ENCODE assay signal across 30 cellular contexts in the genomic region with DNA sequence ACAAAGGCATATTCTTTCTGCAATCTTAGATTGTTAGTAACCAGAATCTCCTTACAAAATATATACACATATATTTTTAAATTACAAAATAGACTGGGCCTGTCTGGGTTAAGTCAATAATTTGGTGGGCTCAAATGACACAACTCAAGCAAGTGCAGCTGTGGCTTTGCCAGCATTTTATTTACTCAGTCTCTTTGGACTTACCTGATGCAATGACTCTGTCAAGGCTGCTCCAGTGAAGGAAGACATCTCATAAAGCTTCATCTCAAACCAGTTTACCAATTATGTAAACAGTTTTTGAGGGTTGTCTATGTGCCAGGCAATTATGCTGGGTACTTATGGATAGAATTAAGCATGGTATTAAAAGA. TPM values are rescaled to one million over a fixed set of nuclear protein-coding genes. Genes with fewer than 3 reads are reported as not detected.
DNase-seq lines count a peak whose midpoint lies in the region; ATAC-seq and TF ChIP-seq lines count a peak whose summit lies in the region.
"Had no signal": no experiment of that assay in that cellular context is flagged by ENCODE, and none has a peak within 500 bp of the region (broad histone marks: within the 10 kb centered on the region; RNA-seq: fewer than 3 reads in every experiment).

No MANE protein-coding gene starts in this region.

- CTCF ChIA-PET in WTC11 (lab: Charles Lee), result no interaction called here

- no peaks in the 10 kb centered on the region for H3K36me3 Mint-ChIP-seq in WTC11

- H3K27ac Mint-ChIP-seq in WTC11, result no peak overlapping the region
- H3K27ac Mint-ChIP-seq: activated naive CD8-positive, alpha-beta T cell treated with anti-CD3 and anti-CD28 coated beads, Interleukin-2, amount 50 U/mL, for 24 hours; activated T-cell treated with anti-CD3 and anti-CD28 coated beads, Interleukin-2, amount 50 U/mL, for 24 hours; HFFc6 had no signal

- H3K27me3 Mint-ChIP-seq in WTC11 (ENCODE audit: low read depth), result no peaks in the 10 kb centered on the region; the same call in 1 of the 2 replicates
- H3K27me3 Mint-ChIP-seq: activated naive CD8-positive, alpha-beta T cell treated with anti-CD3 and anti-CD28 coated beads, Interleukin-2, amount 50 U/mL, for 24 hours; activated T-cell treated with anti-CD3 and anti-CD28 coated beads, Interleukin-2, amount 50 U/mL, for 24 hours had no signal

- no peak overlapping the region for H3K4me3 ChIP-seq in prostate gland
- H3K4me3 ChIP-seq: body of pancreas, K562, Peyer's patch, sigmoid colon, thoracic aorta, vagina had no signal

- no peaks in the 10 kb centered on the region for H3K27me3 ChIP-seq in prostate gland (replicated peaks; ENCODE audit: insufficient read depth)
- H3K27me3 ChIP-seq: body of pancreas, Peyer's patch, sigmoid colon, vagina had no signal

- H3K4me1 Mint-ChIP-seq in WTC11, result peaks cover 12% of the 10 kb centered on the region
- H3K4me1 Mint-ChIP-seq: activated naive CD8-positive, alpha-beta T cell treated with anti-CD3 and anti-CD28 coated beads, Interleukin-2, amount 50 U/mL, for 24 hours; neural crest cell had no signal

- DNase-seq in DMS153 treated with DMSO at 0.1 percent for 48 hours (lab: John Stamatoyannopoulos, UW; ENCODE audit: unreplicated experiment), result peak; percentile 31
- peak; percentile 45 for DNase-seq in NCI-H1092 treated with DMSO at 0.1 percent for 48 hours (lab: John Stamatoyannopoulos, UW)
- peak; percentile 2 for DNase-seq in NCI-H526 (lab: John Stamatoyannopoulos, UW)
- DNase-seq in WTC11 (ENCODE audit: low spot score), result no peak
- DNase-seq in prostate gland (ENCODE audit: low spot score), result no peak
- DNase-seq in HT-29 (ENCODE audit: low spot score), result no peak
- DNase-seq in cerebellar nuclear complex (lab: John Stamatoyannopoulos, UW), result no peak
- DNase-seq: activated CD4-positive, alpha-beta T cell treated with anti-CD3 and anti-CD28 coated beads for 4 hours; activated CD8-positive, alpha-beta memory T cell treated with anti-CD3 and anti-CD28 coated beads for 24 hours; activated gamma-delta T cell treated with Interleukin-2 at 50 U/mL for 16 hours; activated naive CD8-positive, alpha-beta T cell treated with anti-CD3 and anti-CD28 coated beads, Interleukin-2, amount 50 U/mL, for 24 hours; activated T-cell treated with anti-CD3 and anti-CD28 coated beads, Interleukin-2, amount 50 U/mL, for 24 hours; body of pancreas; C1 segment of cervical spinal cord; head of caudate nucleus; HFFc6; MM.1S; NCI-H187; Peyer's patch; posterior cingulate gyrus; sigmoid colon; stimulated activated CD4-positive, alpha-beta T cell treated with anti-CD3 and anti-CD28 coated beads, Interleukin-15, amount 100 ng/mL, for 24 hours; stimulated activated naive CD8-positive, alpha-beta T cell treated with anti-CD3 and anti-CD28 coated beads, Interleukin-15, Interleukin-2, amounts not matched to agents 100 U/mL and 50 U/mL, for 24 hours had no signal

- TF ChIP-seq POLR2A in prostate gland (IDR thresholded peaks at IDR 0.05), result no peak

- H3K36me3 ChIP-seq in prostate gland, result no peaks in the 10 kb centered on the region
- H3K36me3 ChIP-seq: Peyer's patch, sigmoid colon, thoracic aorta, vagina had no signal

- POLR2A ChIA-PET in WTC11 (lab: Charles Lee), result no interaction called here

- intact Hi-C loops in prostate gland (cut with DNase I), result no loop called here

- TF ChIP-seq CTCF in WTC11 (IDR thresholded peaks at IDR 0.05) (no peak), prostate gland (IDR thresholded peaks at IDR 0.05) (no peak)

- no peaks in the 10 kb centered on the region for H3K9me3 ChIP-seq in prostate gland
- H3K9me3 ChIP-seq: body of pancreas, Peyer's patch, sigmoid colon, thoracic aorta, vagina had no signal

- peaks cover 9% of the 10 kb centered on the region; the same call in 1 of the 2 replicates for H3K9me3 Mint-ChIP-seq in WTC11
- H3K9me3 Mint-ChIP-seq: activated naive CD8-positive, alpha-beta T cell treated with anti-CD3 and anti-CD28 coated beads, Interleukin-2, amount 50 U/mL, for 24 hours; activated T-cell treated with anti-CD3 and anti-CD28 coated beads, Interleukin-2, amount 50 U/mL, for 24 hours had no signal

- no peak overlapping the region for H3K27ac ChIP-seq in prostate gland
- H3K27ac ChIP-seq: body of pancreas, Peyer's patch, sigmoid colon, thoracic aorta, vagina had no signal

- H3K4me1 ChIP-seq in prostate gland (replicated peaks), result no peaks in the 10 kb centered on the region
- H3K4me1 ChIP-seq: body of pancreas, Peyer's patch had no signal

- no peak for ATAC-seq in WTC11
- no peak for ATAC-seq in HG02642 (IDR thresholded peaks at IDR 0.05; ENCODE audit: poor library complexity, unreplicated experiment)
- ATAC-seq: activated naive CD8-positive, alpha-beta T cell treated with anti-CD3 and anti-CD28 coated beads, Interleukin-2, amount 50 U/mL, for 24 hours; body of pancreas; K562; stimulated activated naive CD8-positive, alpha-beta T cell treated with anti-CD3 and anti-CD28 coated beads, Interleukin-15, Interleukin-2, amounts not matched to agents 100 U/mL and 50 U/mL, for 24 hours had no signal

- H3K4me3 Mint-ChIP-seq in WTC11, result no peak overlapping the region
- H3K4me3 Mint-ChIP-seq: activated naive CD8-positive, alpha-beta T cell treated with anti-CD3 and anti-CD28 coated beads, Interleukin-2, amount 50 U/mL, for 24 hours; activated T-cell treated with anti-CD3 and anti-CD28 coated beads, Interleukin-2, amount 50 U/mL, for 24 hours; HFFc6; neural crest cell had no signal

TF ChIP-seq in WTC11, 78 proteins besides CTCF, POLR2A, EP300 and RAD21:
- TF ChIP-seq, protein P1, sequence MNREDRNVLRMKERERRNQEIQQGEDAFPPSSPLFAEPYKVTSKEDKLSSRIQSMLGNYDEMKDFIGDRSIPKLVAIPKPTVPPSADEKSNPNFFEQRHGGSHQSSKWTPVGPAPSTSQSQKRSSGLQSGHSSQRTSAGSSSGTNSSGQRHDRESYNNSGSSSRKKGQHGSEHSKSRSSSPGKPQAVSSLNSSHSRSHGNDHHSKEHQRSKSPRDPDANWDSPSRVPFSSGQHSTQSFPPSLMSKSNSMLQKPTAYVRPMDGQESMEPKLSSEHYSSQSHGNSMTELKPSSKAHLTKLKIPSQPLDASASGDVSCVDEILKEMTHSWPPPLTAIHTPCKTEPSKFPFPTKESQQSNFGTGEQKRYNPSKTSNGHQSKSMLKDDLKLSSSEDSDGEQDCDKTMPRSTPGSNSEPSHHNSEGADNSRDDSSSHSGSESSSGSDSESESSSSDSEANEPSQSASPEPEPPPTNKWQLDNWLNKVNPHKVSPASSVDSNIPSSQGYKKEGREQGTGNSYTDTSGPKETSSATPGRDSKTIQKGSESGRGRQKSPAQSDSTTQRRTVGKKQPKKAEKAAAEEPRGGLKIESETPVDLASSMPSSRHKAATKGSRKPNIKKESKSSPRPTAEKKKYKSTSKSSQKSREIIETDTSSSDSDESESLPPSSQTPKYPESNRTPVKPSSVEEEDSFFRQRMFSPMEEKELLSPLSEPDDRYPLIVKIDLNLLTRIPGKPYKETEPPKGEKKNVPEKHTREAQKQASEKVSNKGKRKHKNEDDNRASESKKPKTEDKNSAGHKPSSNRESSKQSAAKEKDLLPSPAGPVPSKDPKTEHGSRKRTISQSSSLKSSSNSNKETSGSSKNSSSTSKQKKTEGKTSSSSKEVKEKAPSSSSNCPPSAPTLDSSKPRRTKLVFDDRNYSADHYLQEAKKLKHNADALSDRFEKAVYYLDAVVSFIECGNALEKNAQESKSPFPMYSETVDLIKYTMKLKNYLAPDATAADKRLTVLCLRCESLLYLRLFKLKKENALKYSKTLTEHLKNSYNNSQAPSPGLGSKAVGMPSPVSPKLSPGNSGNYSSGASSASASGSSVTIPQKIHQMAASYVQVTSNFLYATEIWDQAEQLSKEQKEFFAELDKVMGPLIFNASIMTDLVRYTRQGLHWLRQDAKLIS (CRISPR knock-in tag; IDR thresholded peaks at IDR 0.05; ENCODE audit: borderline replicate concordance), result no peak
- TF ChIP-seq GABPB1 (CRISPR knock-in tag; IDR thresholded peaks at IDR 0.05) (peak; percentile 91), MXD4 (CRISPR knock-in tag; IDR thresholded peaks at IDR 0.05; ENCODE audit: borderline replicate concordance) (no peak)

RNA-seq across cellular contexts. Expression of a gene that starts 22.8 kb away (rescaled TPM):
- total RNA-seq in WTC11 (2021), result 0.09 to 0.21 TPM (median 0.16 TPM) in 3 replicates
- under 1 TPM; 0.41 to 0.85 TPM for total RNA-seq in prostate gland
- 0.29 TPM in 1 of 2 replicates, not detected in the other for total RNA-seq in HT-29 (2014; rRNA removed; shearing (Covaris generic))
- total RNA-seq: K562, kidney epithelial cell, SK-MEL-5 had no signal

Comparison
In these comparisons a context has a peak if more than half of its experiments do, and no peak if none do; other contexts are left out.
1. DNase-seq: peak in DMS153 treated with DMSO at 0.1 percent for 48 hours (single experiment), NCI-H1092 treated with DMSO at 0.1 percent for 48 hours (single experiment) and NCI-H526 (2 of 2); none in WTC11 (single experiment), prostate gland (single experiment), HT-29 (single experiment) and cerebellar nuclear complex (0 of 2).